In the genomic region with DNA sequence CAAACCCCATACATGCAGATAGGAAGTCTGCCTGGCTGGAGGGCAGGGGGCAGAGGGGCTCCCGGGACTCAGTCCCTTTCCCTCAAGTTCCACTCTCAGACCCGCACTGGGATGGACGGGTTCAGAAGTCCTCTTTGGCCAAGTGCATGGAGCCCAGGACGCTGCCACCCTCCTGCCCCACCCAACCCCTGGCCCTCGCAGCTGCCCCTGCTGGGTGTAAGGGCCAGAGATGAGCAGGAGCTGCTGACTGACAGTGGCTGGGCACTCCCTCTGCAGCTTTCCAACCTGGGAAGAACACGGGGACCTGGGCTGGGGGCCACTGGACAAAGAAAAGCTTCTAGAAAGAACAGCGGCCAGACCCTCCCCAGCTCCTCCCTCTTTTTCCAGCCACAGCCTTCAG, we compare ENCODE assay signal across 19 cellular contexts. TPM values are rescaled to one million over a fixed set of nuclear protein-coding genes. Genes with fewer than 3 reads are reported as not detected.
"Had no signal": no experiment of that assay in that cellular context is flagged by ENCODE, and none has a peak within 500 bp of the region (broad histone marks: within the 10 kb centered on the region; RNA-seq: fewer than 3 reads in every experiment).

No MANE protein-coding gene starts in this region.

- H3K4me3 ChIP-seq: coronary artery, gastrocnemius medialis, spleen, tibial artery had no signal

- H3K9me3 Mint-ChIP-seq: activated B cell treated with CpG ODN at 0.5 μM for 24 hours; activated CD4-positive, alpha-beta T cell treated with anti-CD3 and anti-CD28 coated beads, Interleukin-2, amount 10 ng/mL, durations not matched to agents 24 days and 14 days; activated naive CD4-positive, alpha-beta T cell treated with anti-CD3 and anti-CD28 coated beads for 36 hours; activated T-helper 1 cell treated with anti-CD3 and anti-CD28 coated beads, Interleukin-12 subunit alpha, Interleukin-12 subunit beta, Interleukin-2, Interleukin-4 antibody, amounts not matched to agents 30 ng/mL and 10 ng/mL and 1 ng/mL, durations not matched to agents 14 hours and 24 hours and 36 hours; stimulated activated memory B cell treated with anti-CD40 and anti-IgM and Interleukin-4, amounts not matched to agents 10 μg/mL and 1 μg/mL and 100 μg/mL, for 72 hours; T-helper 1 cell treated with Interleukin-12 subunit alpha and Interleukin-12 subunit beta and Interleukin-4 antibody, amounts not matched to agents 30 μg/mL and 1 μg/mL, for 36 hours had no signal

- H3K27ac Mint-ChIP-seq: activated CD4-positive, alpha-beta T cell treated with anti-CD3 and anti-CD28 coated beads, Interleukin-2, amount 10 ng/mL, durations not matched to agents 24 days and 14 days; activated naive CD4-positive, alpha-beta T cell treated with anti-CD3 and anti-CD28 coated beads for 36 hours; activated T-helper 1 cell treated with anti-CD3 and anti-CD28 coated beads, Interleukin-12 subunit alpha, Interleukin-12 subunit beta, Interleukin-2, Interleukin-4 antibody, amounts not matched to agents 30 ng/mL and 10 ng/mL and 1 ng/mL, durations not matched to agents 14 hours and 24 hours and 36 hours; progenitor cell of endocrine pancreas; stimulated activated memory B cell treated with anti-CD40 and anti-IgM and Interleukin-4, amounts not matched to agents 10 μg/mL and 1 μg/mL and 100 μg/mL, for 72 hours; T-helper 1 cell treated with Interleukin-12 subunit alpha and Interleukin-12 subunit beta and Interleukin-4 antibody, amounts not matched to agents 30 μg/mL and 1 μg/mL, for 36 hours had no signal

- ATAC-seq: gastrocnemius medialis; right cardiac atrium; stimulated activated memory B cell treated with anti-CD40 and anti-IgM and Interleukin-4, amounts not matched to agents 10 μg/mL and 1 μg/mL and 100 μg/mL, for 72 hours had no signal

- H3K36me3 Mint-ChIP-seq: stimulated activated memory B cell treated with anti-CD40 and anti-IgM and Interleukin-4, amounts not matched to agents 10 μg/mL and 1 μg/mL and 100 μg/mL, for 72 hours had no signal

- H3K4me1 ChIP-seq: gastrocnemius medialis had no signal

- H3K36me3 ChIP-seq: gastrocnemius medialis, spleen, tibial artery had no signal

- DNase-seq: activated B cell treated with CpG ODN at 0.5 μM for 24 hours; activated CD4-positive, alpha-beta T cell treated with anti-CD3 and anti-CD28 coated beads, Interleukin-2, amount 10 ng/mL, durations not matched to agents 24 days and 14 days; activated naive CD4-positive, alpha-beta T cell treated with anti-CD3 and anti-CD28 coated beads for 36 hours; central memory CD4-positive, alpha-beta T cell; effector memory CD4-positive, alpha-beta T cell; gastrocnemius medialis; midbrain; right cardiac atrium; spleen; stimulated activated CD4-positive, alpha-beta T cell treated with anti-CD3 and anti-CD28 coated beads, Interleukin-1b, Interleukin-23, amount 100 ng/mL, for 48 hours; tibial artery had no signal

- H3K4me3 Mint-ChIP-seq: activated B cell treated with CpG ODN at 0.5 μM for 24 hours; activated CD4-positive, alpha-beta T cell treated with anti-CD3 and anti-CD28 coated beads, Interleukin-2, amount 10 ng/mL, durations not matched to agents 24 days and 14 days; activated naive CD4-positive, alpha-beta T cell treated with anti-CD3 and anti-CD28 coated beads for 36 hours; activated T-helper 1 cell treated with anti-CD3 and anti-CD28 coated beads, Interleukin-12 subunit alpha, Interleukin-12 subunit beta, Interleukin-2, Interleukin-4 antibody, amounts not matched to agents 30 ng/mL and 10 ng/mL and 1 ng/mL, durations not matched to agents 14 hours and 24 hours and 36 hours; stimulated activated memory B cell treated with anti-CD40 and anti-IgM and Interleukin-4, amounts not matched to agents 10 μg/mL and 1 μg/mL and 100 μg/mL, for 72 hours; T-helper 1 cell treated with Interleukin-12 subunit alpha and Interleukin-12 subunit beta and Interleukin-4 antibody, amounts not matched to agents 30 μg/mL and 1 μg/mL, for 36 hours had no signal

- H3K27ac ChIP-seq: coronary artery, epithelial cell of prostate, gastrocnemius medialis, spleen, tibial artery had no signal

- H3K9me3 ChIP-seq: gastrocnemius medialis, spleen, tibial artery had no signal

RNA-seq across cellular contexts. Expression of a gene that starts 21.9 kb away (rescaled TPM):
- total RNA-seq: activated B cell treated with CpG ODN at 0.5 μM for 24 hours; activated CD4-positive, alpha-beta T cell treated with anti-CD3 and anti-CD28 coated beads, Interleukin-2, amount 10 ng/mL, durations not matched to agents 24 days and 14 days; activated naive CD4-positive, alpha-beta T cell treated with anti-CD3 and anti-CD28 coated beads for 36 hours; activated T-helper 1 cell treated with anti-CD3 and anti-CD28 coated beads, Interleukin-12 subunit alpha, Interleukin-12 subunit beta, Interleukin-2, Interleukin-4 antibody, amounts not matched to agents 30 ng/mL and 10 ng/mL and 1 ng/mL, durations not matched to agents 14 hours and 24 hours and 36 hours; liver; progenitor cell of endocrine pancreas had no signal
- polyA plus RNA-seq: keratinocyte had no signal
